In genomic region chr15:61511089-61511488, GRCh38 we compare ENCODE assay signal across 20 cellular contexts.
"Had no signal": no experiment of that assay in that cellular context is flagged by ENCODE, and none has a peak within 500 bp of the region (broad histone marks: within the 10 kb centered on the region; RNA-seq: fewer than 3 reads in every experiment).

No MANE protein-coding gene starts in this region.

- H3K9me3 ChIP-seq: SK-N-SH had no signal

- DNase-seq: IMR-90, Karpas-422, KG1, MM.1S, NCI-H1092 treated with DMSO at 0.1 percent for 48 hours, NCI-H1436, NCI-H1694 treated with DMSO at 0.1 percent for 48 hours, NCI-H1930, NCI-H2081, NCI-H2107, NCI-H226, NCI-H446, NCI-H510A, NCI-H524 treated with DMSO at 0.1 percent for 48 hours, NCI-H69, NCI-H774, RPMI8226, SHP77, SK-N-SH, SW 1271 had no signal
